In genomic region chr15:38514601-38515000, GRCh38 we compare ENCODE assay signal across 10 cellular contexts. TPM values are rescaled to one million over a fixed set of nuclear protein-coding genes. Genes with fewer than 3 reads are reported as not detected.
DNase-seq lines count a peak whose midpoint lies in the region; ATAC-seq and TF ChIP-seq lines count a peak whose summit lies in the region.
"Had no signal": no experiment of that assay in that cellular context is flagged by ENCODE, and none has a peak within 500 bp of the region (broad histone marks: within the 10 kb centered on the region; RNA-seq: fewer than 3 reads in every experiment).

No MANE protein-coding gene starts in this region.

- CTCF ChIA-PET in IMR-90 (lab: Yijun Ruan, JAX): no interaction called here

- intact Hi-C loops in IMR-90 (cut with micrococcal nuclease): no loop called here
- intact Hi-C loops in testis (cut with DNase I; ENCODE audit: low total_unique reads): no loop called here

- no peak overlapping the region for H3K4me3 Mint-ChIP-seq in immature natural killer cell

- H3K27ac ChIP-seq in IMR-90 (ENCODE audit: insufficient read depth, low read length) (no peak overlapping the region), testis (no peak overlapping the region)

- H2BK15ac ChIP-seq in IMR-90 (ENCODE audit: low read depth, low read length): no peak overlapping the region

- no peaks in the 10 kb centered on the region for H4K20me1 ChIP-seq in IMR-90 (ENCODE audit: insufficient read depth, low read length)

- H3K9me3 ChIP-seq in IMR-90 (ENCODE audit: control insufficient read depth, insufficient read depth, low read length) (no peaks in the 10 kb centered on the region), testis (no peaks in the 10 kb centered on the region)

- ATAC-seq in GM18517 (IDR thresholded peaks at IDR 0.05; ENCODE audit: unreplicated experiment) (peak; percentile 64), GM21619 (IDR thresholded peaks at IDR 0.05; ENCODE audit: unreplicated experiment) (peak; percentile 80), IMR-90 (ENCODE audit: low read depth) (no peak), HG02884 (IDR thresholded peaks at IDR 0.05; ENCODE audit: unreplicated experiment) (no peak)

- H3K4me1 ChIP-seq in IMR-90 (ENCODE audit: control insufficient read depth, insufficient read depth, low read length) (peaks cover 9% of the 10 kb centered on the region), testis (no peaks in the 10 kb centered on the region)

- no peak overlapping the region for H4K91ac ChIP-seq in IMR-90 (ENCODE audit: insufficient read depth, low read depth, low read length)

- in situ Hi-C loops in IMR-90 (cut with MboI; ENCODE audit: low sequenced_read_pairs): no loop called here

- H4K8ac ChIP-seq in IMR-90 (ENCODE audit: low read depth in 2 of 2, low read length in 2 of 2): no peak overlapping the region

- H3K27me3 Mint-ChIP-seq in immature natural killer cell (ENCODE audit: low read depth in 3 of 3): peaks cover 0 to 2% (median 0%) of the 10 kb centered on the region in 3 donors

- no peaks in the 10 kb centered on the region for H3K9me1 ChIP-seq in IMR-90 (ENCODE audit: insufficient read depth, low read length)

- peaks cover 20 to 40% of the 10 kb centered on the region in 2 donors for H3K4me1 Mint-ChIP-seq in immature natural killer cell

- WGBS in IMR-90 (ENCODE audit: extremely low coverage in 2 of 2, insufficient read length in 1 of 2), 2 experiments: 0% methylated on average over 1 of the region's 2 CpGs; no CpG with 5 or more reads in 1 of the 2 experiments
- WGBS in testis, 2 donors: 65 to 66% methylated on average over 2 of the region's 2 CpGs

- H3K79me1 ChIP-seq in IMR-90 (ENCODE audit: low read depth in 1 of 2, low read length in 2 of 2): no peaks in the 10 kb centered on the region

- no peak overlapping the region for H2BK20ac ChIP-seq in IMR-90 (ENCODE audit: low read depth, low read length)

- no peak for TF ChIP-seq RAD21 in IMR-90 (IDR thresholded peaks at IDR 0.05; ENCODE audit: low read length)

- H3K27me3 ChIP-seq in IMR-90 (ENCODE audit: control insufficient read depth, insufficient read depth, low read length) (no peaks in the 10 kb centered on the region), testis (no peaks in the 10 kb centered on the region)

- no peak overlapping the region for H2AK5ac ChIP-seq in IMR-90 (ENCODE audit: low read depth, low read length)

- dilution Hi-C loops in IMR-90 (cut with HindIII; ENCODE audit: low sequenced_read_pairs, unreplicated experiment): no loop called here

- TF ChIP-seq POLR2A in IMR-90 (IDR thresholded peaks at IDR 0.05; ENCODE audit: low read depth, low read length) (no peak), testis (IDR thresholded peaks at IDR 0.05) (no peak)

- H3K4me2 ChIP-seq in IMR-90 (ENCODE audit: low read depth, low read length): no peak overlapping the region

- H4K5ac ChIP-seq in IMR-90 (ENCODE audit: low read depth, low read length): no peak overlapping the region

- no peak overlapping the region for H2BK5ac ChIP-seq in IMR-90 (ENCODE audit: low read depth, low read length, poor library complexity, severe bottlenecking)

- no peak overlapping the region for H3K9ac ChIP-seq in IMR-90 (ENCODE audit: low read depth, low read length)

- H2BK120ac ChIP-seq in IMR-90 (ENCODE audit: low read depth, low read length): no peak overlapping the region

- H3K56ac ChIP-seq in IMR-90 (ENCODE audit: extremely low read depth, insufficient read depth, low read length): no peak overlapping the region

- POLR2A ChIA-PET in IMR-90 (lab: Charles Lee; ENCODE audit: unreplicated experiment): interaction anchor here (0.5 kb wide), 1 partner anchor 8 kb away, joined by 4 read pairs; no protein-coding TSS in a partner anchor

- H3K36me3 ChIP-seq in IMR-90 (ENCODE audit: control insufficient read depth, insufficient read depth, low read length): no peaks in the 10 kb centered on the region
- no peaks in the 10 kb centered on the region for H3K36me3 ChIP-seq in testis (ENCODE audit: low read depth, missing control alignments)

- H3K36me3 Mint-ChIP-seq in immature natural killer cell: peaks cover 14 to 67% (median 38%) of the 10 kb centered on the region in 3 donors

- TF ChIP-seq CTCF in IMR-90 (conservative IDR thresholded peaks at IDR 0.05; ENCODE audit: low read depth, low read length) (no peak), testis (IDR thresholded peaks at IDR 0.05) (no peak)

- H3K14ac ChIP-seq in IMR-90 (replicated peaks; ENCODE audit: low read depth, low read length): 0 out of 2 replicates have a peak overlapping the region, but pooled peaks have one; percentile 23

- H3K4me3 ChIP-seq in IMR-90 (ENCODE audit: insufficient read depth, low read depth, low read length) (no peak overlapping the region), testis (no peak overlapping the region)

- H3K18ac ChIP-seq in IMR-90 (ENCODE audit: low read depth, low read length): no peak overlapping the region

- DNase-seq in IMR-90 (no peak), immature natural killer cell (no peak), GF-D8 (lab: John Stamatoyannopoulos, UW) (no peak), putamen (ENCODE audit: low spot score) (no peak), testis (no peak)
- DNase-seq: activated T-cell treated with anti-CD3 and anti-CD28 coated beads, Interleukin-2, amount 50 U/mL, for 48 hours; NCI-H1048 had no signal

- no peaks in the 10 kb centered on the region for H3K9me3 Mint-ChIP-seq in immature natural killer cell

- BruUV-seq in IMR-90 (replicated peaks; lab: Mats Ljungman, UMichigan): no TSS peak

- H3K23ac ChIP-seq in IMR-90 (ENCODE audit: low read depth, low read length): no peak overlapping the region

- H3K27ac Mint-ChIP-seq in immature natural killer cell: peak overlapping the region in 5 of 6 donors; percentile 29 to 84 (median 75)

- no peak overlapping the region for H2AFZ ChIP-seq in IMR-90 (replicated peaks; ENCODE audit: low read length, poor library complexity)

- H3K4ac ChIP-seq in IMR-90 (ENCODE audit: low read depth, low read length): no peak overlapping the region

- H2AK9ac ChIP-seq in IMR-90 (replicated peaks; ENCODE audit: low read depth, low read length, poor library complexity): no peak overlapping the region

TF ChIP-seq in IMR-90, 13 proteins besides CTCF, POLR2A, EP300 and RAD21:
- TF ChIP-seq RFX5 (IDR thresholded peaks at IDR 0.05; ENCODE audit: low read depth, low read length) (no peak), ELK1 (IDR thresholded peaks at IDR 0.05; ENCODE audit: borderline replicate concordance, low read depth, low read length) (no peak), BHLHE40 (IDR thresholded peaks at IDR 0.05; ENCODE audit: low read depth, low read length) (no peak), MAFK (IDR thresholded peaks at IDR 0.05; ENCODE audit: low read depth, low read length) (no peak), RCOR1 (IDR thresholded peaks at IDR 0.05; ENCODE audit: insufficient replicate concordance, low read length) (no peak), USF2 (IDR thresholded peaks at IDR 0.05; ENCODE audit: low read depth, low read length) (no peak), CHD1 (IDR thresholded peaks at IDR 0.05; ENCODE audit: low read depth, low read length) (no peak), CEBPB (IDR thresholded peaks at IDR 0.05; ENCODE audit: low read depth, low read length) (no peak), MAZ (IDR thresholded peaks at IDR 0.05; ENCODE audit: borderline replicate concordance, low read depth, low read length) (no peak), NFE2L2 (IDR thresholded peaks at IDR 0.05; ENCODE audit: low read depth, low read length) (no peak), MXI1 (IDR thresholded peaks at IDR 0.05; ENCODE audit: borderline replicate concordance, low read depth, low read length) (no peak)

RNA-seq across cellular contexts. Expression of gene RASGRP1, which starts 50.0 kb away (rescaled TPM):
- total RNA-seq in IMR-90 (2012; rRNA removed) (1.9 and 3.2 TPM in 2 replicates), testis (1 to 10 TPM; 7.4 to 9.2 TPM)
- polyA plus RNA-seq in IMR-90 (2012; rRNA removed) (1.4 TPM in 2 replicates), immature natural killer cell (10 to 100 TPM; 21.9 to 63.9 (median 22.7) TPM), testis (ENCODE audit: insufficient read depth, low read depth, low replicate concordance) (4.4 TPM)
- 0.43 and 0.60 TPM in 2 replicates for polyA plus RNA-seq in IMR-90 (2012; cell fraction: cytosol; rRNA removed)
- polyA plus RNA-seq in IMR-90 (2012; cell fraction: nucleus; rRNA removed; ENCODE audit: low replicate concordance): 0.97 and 2.6 TPM in 2 replicates

Comparison
In these comparisons a context has a peak if more than half of its experiments do, and no peak if none do; other contexts are left out.
1. ATAC-seq: peak in GM18517 (single experiment) and GM21619 (single experiment); none in IMR-90 (single experiment) and HG02884 (single experiment).